ENCODE assay signal across 10 cellular contexts in the genomic region with DNA sequence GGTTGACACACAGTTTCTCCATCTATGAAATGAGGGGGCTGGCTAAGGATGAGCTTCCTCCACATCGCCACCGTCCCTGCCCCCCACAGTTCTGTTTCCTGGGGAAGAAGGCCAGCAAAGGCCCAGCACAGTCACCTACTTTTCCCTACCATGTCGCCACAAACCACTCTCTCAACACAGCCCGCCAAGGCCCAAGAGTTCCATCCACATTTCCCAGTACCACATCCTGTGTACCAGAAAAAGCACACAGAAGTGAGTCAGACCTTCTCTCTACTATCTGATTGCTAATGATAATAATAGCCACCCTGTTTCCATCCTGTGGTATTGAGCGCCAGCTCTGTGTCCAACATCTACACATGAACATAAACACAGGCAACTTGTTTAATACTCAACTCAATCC. TPM values are rescaled to one million over a fixed set of nuclear protein-coding genes. Genes with fewer than 3 reads are reported as not detected.
DNase-seq lines count a peak whose midpoint lies in the region; ATAC-seq, FAIRE-seq and TF ChIP-seq lines count a peak whose summit lies in the region.
"Had no signal": no experiment of that assay in that cellular context is flagged by ENCODE, and none has a peak within 500 bp of the region (broad histone marks: within the 10 kb centered on the region; RNA-seq: fewer than 3 reads in every experiment).

No MANE protein-coding gene starts in this region.

- no peak for FAIRE-seq in HTR-8/SVneo (lab: Jason Lieb, UNC)

- H3K4me2 ChIP-seq in Loucy (ENCODE audit: low read depth, low read length, poor library complexity, severe bottlenecking), result peak overlapping the region; percentile 59

- H3K27me3 ChIP-seq in Loucy (ENCODE audit: insufficient read depth, low read length, poor library complexity, severe bottlenecking), result no peaks in the 10 kb centered on the region

- H3K9me3 ChIP-seq in Loucy (ENCODE audit: insufficient read depth, low read depth, low read length), result no peaks in the 10 kb centered on the region

- TF ChIP-seq CTCF in Loucy (conservative IDR thresholded peaks at IDR 0.05; ENCODE audit: low read length), result no peak

- no peak overlapping the region for H2AFZ ChIP-seq in Loucy (ENCODE audit: low read length)

- peaks cover 9% of the 10 kb centered on the region for H3K36me3 Mint-ChIP-seq in activated T-helper 1 cell treated with anti-CD3 and anti-CD28 coated beads, Interleukin-12 subunit alpha, Interleukin-12 subunit beta, Interleukin-2, Interleukin-4 antibody, amounts not matched to agents 30 ng/mL and 10 ng/mL and 1 ng/mL, durations not matched to agents 14 hours and 24 hours and 36 hours (ENCODE audit: low read depth)
- H3K36me3 Mint-ChIP-seq: activated naive CD4-positive, alpha-beta T cell treated with anti-CD3 and anti-CD28 coated beads, Interleukin-2, amount 50 U/mL, for 24 hours had no signal

- H3K36me3 ChIP-seq in Loucy (ENCODE audit: insufficient read depth, low read length), result no peaks in the 10 kb centered on the region

- intact Hi-C loops in activated T-helper 1 cell treated with anti-CD3 and anti-CD28 coated beads, Interleukin-12 subunit alpha, Interleukin-12 subunit beta, Interleukin-2, Interleukin-4 antibody, amounts not matched to agents 30 ng/mL and 10 ng/mL and 1 ng/mL, durations not matched to agents 14 hours and 24 hours and 36 hours (cut with micrococcal nuclease), result loop anchor here (1.0 to 2.0 kb wide), 2 partner anchors 29 to 40 kb away; a partner anchor contains a TSS
- intact Hi-C loops in Right ventricle myocardium inferior (cut with DNase I), result no loop called here

- H3K9ac ChIP-seq in Loucy (ENCODE audit: low read depth, low read length, poor library complexity, severe bottlenecking), result no peak overlapping the region

- H3F3A ChIP-seq in Loucy (ENCODE audit: low read depth), result no peaks in the 10 kb centered on the region; the same call in 1 of the 2 replicates

- no peaks in the 10 kb centered on the region for H3K27me3 Mint-ChIP-seq in activated T-helper 1 cell treated with anti-CD3 and anti-CD28 coated beads, Interleukin-12 subunit alpha, Interleukin-12 subunit beta, Interleukin-2, Interleukin-4 antibody, amounts not matched to agents 30 ng/mL and 10 ng/mL and 1 ng/mL, durations not matched to agents 14 hours and 24 hours and 36 hours (ENCODE audit: insufficient read depth)

- H3K9me2 ChIP-seq in Loucy (replicated peaks; ENCODE audit: low read depth, low read length), result no peaks in the 10 kb centered on the region

- DNase-seq in Daoy (ENCODE audit: low read depth), result peak; percentile 88
- peak; percentile 43 for DNase-seq in activated T-helper 1 cell treated with anti-CD3 and anti-CD28 coated beads, Interleukin-12 subunit alpha, Interleukin-12 subunit beta, Interleukin-2, Interleukin-4 antibody, amounts not matched to agents 30 ng/mL and 10 ng/mL and 1 ng/mL, durations not matched to agents 14 hours and 24 hours and 36 hours (ENCODE audit: low spot score)
- peak; percentile 94 for DNase-seq in myocyte (ENCODE audit: low read depth)
- no peak for DNase-seq in HTR-8/SVneo (ENCODE audit: insufficient read length, low spot score)
- DNase-seq in Right ventricle myocardium inferior (ENCODE audit: missing footprints), result no peak
- DNase-seq: NCI-H774 had no signal

- peak overlapping the region; percentile 45 for H3K4me3 ChIP-seq in Loucy (ENCODE audit: low read length, poor library complexity, severe bottlenecking)

- no peaks in the 10 kb centered on the region for H3K79me2 ChIP-seq in Loucy (ENCODE audit: insufficient read depth, low read length)

- peaks cover 34% of the 10 kb centered on the region for H3K4me1 ChIP-seq in Loucy (ENCODE audit: insufficient read depth, low read length, poor library complexity, severe bottlenecking)

- H3K4me3 Mint-ChIP-seq in activated T-helper 1 cell treated with anti-CD3 and anti-CD28 coated beads, Interleukin-12 subunit alpha, Interleukin-12 subunit beta, Interleukin-2, Interleukin-4 antibody, amounts not matched to agents 30 ng/mL and 10 ng/mL and 1 ng/mL, durations not matched to agents 14 hours and 24 hours and 36 hours, result peak overlapping the region; percentile 24
- H3K4me3 Mint-ChIP-seq: activated naive CD4-positive, alpha-beta T cell treated with anti-CD3 and anti-CD28 coated beads, Interleukin-2, amount 50 U/mL, for 24 hours had no signal

- H3K27ac Mint-ChIP-seq in activated T-helper 1 cell treated with anti-CD3 and anti-CD28 coated beads, Interleukin-12 subunit alpha, Interleukin-12 subunit beta, Interleukin-2, Interleukin-4 antibody, amounts not matched to agents 30 ng/mL and 10 ng/mL and 1 ng/mL, durations not matched to agents 14 hours and 24 hours and 36 hours, result peak overlapping the region; percentile 71
- H3K27ac Mint-ChIP-seq: activated naive CD4-positive, alpha-beta T cell treated with anti-CD3 and anti-CD28 coated beads, Interleukin-2, amount 50 U/mL, for 24 hours had no signal

- peaks cover 12% of the 10 kb centered on the region for H3K9me3 Mint-ChIP-seq in activated T-helper 1 cell treated with anti-CD3 and anti-CD28 coated beads, Interleukin-12 subunit alpha, Interleukin-12 subunit beta, Interleukin-2, Interleukin-4 antibody, amounts not matched to agents 30 ng/mL and 10 ng/mL and 1 ng/mL, durations not matched to agents 14 hours and 24 hours and 36 hours

- peaks cover 62% of the 10 kb centered on the region for H3K4me1 Mint-ChIP-seq in activated T-helper 1 cell treated with anti-CD3 and anti-CD28 coated beads, Interleukin-12 subunit alpha, Interleukin-12 subunit beta, Interleukin-2, Interleukin-4 antibody, amounts not matched to agents 30 ng/mL and 10 ng/mL and 1 ng/mL, durations not matched to agents 14 hours and 24 hours and 36 hours (ENCODE audit: low read depth)
- H3K4me1 Mint-ChIP-seq: activated naive CD4-positive, alpha-beta T cell treated with anti-CD3 and anti-CD28 coated beads, Interleukin-2, amount 50 U/mL, for 24 hours had no signal

- no peak for ATAC-seq in HG03439 (IDR thresholded peaks at IDR 0.05; ENCODE audit: unreplicated experiment)
- ATAC-seq in Right ventricle myocardium inferior, result no peak
- no peak for ATAC-seq in GM21381 (IDR thresholded peaks at IDR 0.05; ENCODE audit: unreplicated experiment)

- no peaks in the 10 kb centered on the region for H4K20me1 ChIP-seq in Loucy (ENCODE audit: insufficient read depth, low read length, poor library complexity, severe bottlenecking)

RNA-seq across cellular contexts. Expression of a gene that starts 30.3 kb away (rescaled TPM):
- 3.1 and 5.7 TPM in 2 replicates for total RNA-seq in Daoy (2014; rRNA removed; shearing (Covaris generic))
- total RNA-seq in activated T-helper 1 cell treated with anti-CD3 and anti-CD28 coated beads, Interleukin-12 subunit alpha, Interleukin-12 subunit beta, Interleukin-2, Interleukin-4 antibody, amounts not matched to agents 30 ng/mL and 10 ng/mL and 1 ng/mL, durations not matched to agents 14 hours and 24 hours and 36 hours, result 46.1 and 49.5 TPM in 2 replicates
- total RNA-seq in myocyte, result 3.4 and 3.5 TPM in 2 replicates
- 7.3 TPM for polyA plus RNA-seq in myocyte (2012)
- total RNA-seq in Right ventricle myocardium inferior, result 15.0 TPM

Comparison
In these comparisons a context has a peak if more than half of its experiments do, and no peak if none do; other contexts are left out.
1. DNase-seq: peak in Daoy (single experiment), activated T-helper 1 cell treated with anti-CD3 and anti-CD28 coated beads, Interleukin-12 subunit alpha, Interleukin-12 subunit beta, Interleukin-2, Interleukin-4 antibody, amounts not matched to agents 30 ng/mL and 10 ng/mL and 1 ng/mL, durations not matched to agents 14 hours and 24 hours and 36 hours (single experiment) and myocyte (single experiment); none in HTR-8/SVneo (single experiment) and Right ventricle myocardium inferior (single experiment).